1 cellular context compared by ENCODE assay signal in genomic region chr1:155120253-155120652, GRCh38.
TF ChIP-seq lines count a peak whose summit lies in the region.

No MANE protein-coding gene starts in this region.

TF ChIP-seq in K562, 482 proteins besides CTCF, POLR2A, EP300 and RAD21 (continued from another document):
- TF ChIP-seq CLOCK (CRISPR knock-in tag; IDR thresholded peaks at IDR 0.05; ENCODE audit: borderline replicate concordance) (no peak), SREBF1 (IDR thresholded peaks at IDR 0.05; ENCODE audit: borderline replicate concordance, low read depth, low read length) (no peak), RBM25 (IDR thresholded peaks at IDR 0.05; ENCODE audit: low read depth, low read length, severe bottlenecking) (no peak), SLC30A9 (CRISPR knock-in tag; IDR thresholded peaks at IDR 0.05) (no peak), ZFPM2 (CRISPR knock-in tag; IDR thresholded peaks at IDR 0.05) (no peak), CBX8 (IDR thresholded peaks at IDR 0.05; ENCODE audit: borderline replicate concordance, extremely low read depth, low read depth, low read length, poor library complexity, severe bottlenecking) (no peak), HDAC2 (IDR thresholded peaks at IDR 0.05) (no peak; the same call in 1 of the 2 replicates), RBM34 (IDR thresholded peaks at IDR 0.05; ENCODE audit: borderline replicate concordance, insufficient read depth, low read length) (no peak), KDM4B (IDR thresholded peaks at IDR 0.05; ENCODE audit: borderline replicate concordance in 2 of 2, low read depth in 1 of 2) (no peak), CC2D1A (IDR thresholded peaks at IDR 0.05) (no peak), ATF1 (CRISPR knock-in tag; IDR thresholded peaks at IDR 0.05) (no peak), ATF1 (tag; IDR thresholded peaks at IDR 0.05) (no peak), GABPB1 (CRISPR knock-in tag; IDR thresholded peaks at IDR 0.05) (no peak), ZBTB34 (CRISPR knock-in tag; IDR thresholded peaks at IDR 0.05) (no peak), ZNF354B (CRISPR knock-in tag; IDR thresholded peaks at IDR 0.05) (no peak), ZNF75A (CRISPR knock-in tag; IDR thresholded peaks at IDR 0.05) (no peak), PBX2 (CRISPR knock-in tag; IDR thresholded peaks at IDR 0.05; ENCODE audit: low read depth) (no peak), PBX2 (tag; conservative IDR thresholded peaks at IDR 0.05; ENCODE audit: low read depth) (no peak), ZBTB12 (CRISPR knock-in tag; IDR thresholded peaks at IDR 0.05) (no peak), ZNF165 (CRISPR knock-in tag; IDR thresholded peaks at IDR 0.05; ENCODE audit: borderline replicate concordance) (no peak), SIN3A (IDR thresholded peaks at IDR 0.05; ENCODE audit: borderline replicate concordance in 2 of 2, control insufficient read depth in 1 of 2, low read depth in 2 of 2, low read length in 2 of 2) (no peak), PHB2 (IDR thresholded peaks at IDR 0.05; ENCODE audit: low read depth) (no peak), PYGO2 (tag; IDR thresholded peaks at IDR 0.05) (no peak), STAT5A (IDR thresholded peaks at IDR 0.05; ENCODE audit: borderline replicate concordance, low read length) (no peak), HES1 (IDR thresholded peaks at IDR 0.05; ENCODE audit: low read depth) (no peak), ZNF57 (CRISPR knock-in tag; IDR thresholded peaks at IDR 0.05) (no peak), CREB3L1 (IDR thresholded peaks at IDR 0.05; ENCODE audit: borderline replicate concordance, low read depth) (no peak)
- TF ChIP-seq, protein P1, sequence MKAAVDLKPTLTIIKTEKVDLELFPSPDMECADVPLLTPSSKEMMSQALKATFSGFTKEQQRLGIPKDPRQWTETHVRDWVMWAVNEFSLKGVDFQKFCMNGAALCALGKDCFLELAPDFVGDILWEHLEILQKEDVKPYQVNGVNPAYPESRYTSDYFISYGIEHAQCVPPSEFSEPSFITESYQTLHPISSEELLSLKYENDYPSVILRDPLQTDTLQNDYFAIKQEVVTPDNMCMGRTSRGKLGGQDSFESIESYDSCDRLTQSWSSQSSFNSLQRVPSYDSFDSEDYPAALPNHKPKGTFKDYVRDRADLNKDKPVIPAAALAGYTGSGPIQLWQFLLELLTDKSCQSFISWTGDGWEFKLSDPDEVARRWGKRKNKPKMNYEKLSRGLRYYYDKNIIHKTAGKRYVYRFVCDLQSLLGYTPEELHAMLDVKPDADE (conservative IDR thresholded peaks at IDR 0.05; ENCODE audit: control insufficient read depth, low read depth, low read length), result no peak
